ENCODE assay signal across 3 cellular contexts in the genomic region with DNA sequence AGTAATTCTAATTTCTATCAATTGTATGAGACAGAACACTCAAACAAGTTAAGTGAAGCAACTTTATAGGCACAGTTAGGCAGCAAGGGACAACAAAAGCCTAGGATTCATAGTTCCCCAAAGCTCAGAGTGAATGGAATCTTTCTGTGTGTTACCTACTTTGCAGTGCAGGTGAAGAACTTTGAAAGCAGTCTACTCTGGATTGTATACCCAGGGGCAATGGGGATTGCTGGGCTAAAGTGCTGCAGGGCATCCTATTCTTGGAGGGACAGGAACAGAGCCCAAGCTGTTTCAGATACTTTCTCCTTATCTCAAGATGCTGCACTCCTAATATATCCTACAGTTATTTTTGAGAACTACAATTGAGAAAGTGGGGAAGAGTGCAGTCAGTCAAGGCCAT.
TF ChIP-seq lines count a peak whose summit lies in the region.

No MANE protein-coding gene starts in this region.

TF ChIP-seq in HEK293, 187 proteins besides CTCF, POLR2A, EP300 and RAD21:
- TF ChIP-seq SALL2 (tag by site-specific recombination; IDR thresholded peaks at IDR 0.05; ENCODE audit: borderline replicate concordance) (no peak), SETDB1 (IDR thresholded peaks at IDR 0.05; ENCODE audit: insufficient read length, low read length) (peak; percentile 82)

TF ChIP-seq in GM12878, 131 proteins besides CTCF, POLR2A, EP300 and RAD21:
- peak; percentile 38; the same call in 1 of the 2 replicates for TF ChIP-seq CBX5 (IDR thresholded peaks at IDR 0.05; ENCODE audit: low read depth)
- TF ChIP-seq RELA (IDR thresholded peaks at IDR 0.05; ENCODE audit: borderline replicate concordance, partially characterized antibody), result no peak
TF ChIP-seq in GM12878: peak in this region for 1.

TF ChIP-seq in K562, 482 proteins besides CTCF, POLR2A, EP300 and RAD21:
- TF ChIP-seq ZNF165 (CRISPR knock-in tag; IDR thresholded peaks at IDR 0.05; ENCODE audit: borderline replicate concordance) (no peak), DACH1 (IDR thresholded peaks at IDR 0.05; ENCODE audit: partially characterized antibody) (no peak), BCL6 (CRISPR knock-in tag; IDR thresholded peaks at IDR 0.05) (no peak), CBX3 (IDR thresholded peaks at IDR 0.05; ENCODE audit: borderline replicate concordance in 1 of 2, low read length in 2 of 2) (peak in 1 of 2 experiments; percentile 57; a peak in 1 of 3 replicates), ZFP1 (CRISPR knock-in tag; IDR thresholded peaks at IDR 0.05) (no peak), ZNF224 (CRISPR knock-in tag; IDR thresholded peaks at IDR 0.05) (peak; percentile 100), ZNF780A (CRISPR knock-in tag; IDR thresholded peaks at IDR 0.05) (no peak), ZNF445 (CRISPR knock-in tag; IDR thresholded peaks at IDR 0.05; ENCODE audit: low read depth) (no peak), ZNF239 (CRISPR knock-in tag; IDR thresholded peaks at IDR 0.05) (no peak)
- TF ChIP-seq, protein P1, sequence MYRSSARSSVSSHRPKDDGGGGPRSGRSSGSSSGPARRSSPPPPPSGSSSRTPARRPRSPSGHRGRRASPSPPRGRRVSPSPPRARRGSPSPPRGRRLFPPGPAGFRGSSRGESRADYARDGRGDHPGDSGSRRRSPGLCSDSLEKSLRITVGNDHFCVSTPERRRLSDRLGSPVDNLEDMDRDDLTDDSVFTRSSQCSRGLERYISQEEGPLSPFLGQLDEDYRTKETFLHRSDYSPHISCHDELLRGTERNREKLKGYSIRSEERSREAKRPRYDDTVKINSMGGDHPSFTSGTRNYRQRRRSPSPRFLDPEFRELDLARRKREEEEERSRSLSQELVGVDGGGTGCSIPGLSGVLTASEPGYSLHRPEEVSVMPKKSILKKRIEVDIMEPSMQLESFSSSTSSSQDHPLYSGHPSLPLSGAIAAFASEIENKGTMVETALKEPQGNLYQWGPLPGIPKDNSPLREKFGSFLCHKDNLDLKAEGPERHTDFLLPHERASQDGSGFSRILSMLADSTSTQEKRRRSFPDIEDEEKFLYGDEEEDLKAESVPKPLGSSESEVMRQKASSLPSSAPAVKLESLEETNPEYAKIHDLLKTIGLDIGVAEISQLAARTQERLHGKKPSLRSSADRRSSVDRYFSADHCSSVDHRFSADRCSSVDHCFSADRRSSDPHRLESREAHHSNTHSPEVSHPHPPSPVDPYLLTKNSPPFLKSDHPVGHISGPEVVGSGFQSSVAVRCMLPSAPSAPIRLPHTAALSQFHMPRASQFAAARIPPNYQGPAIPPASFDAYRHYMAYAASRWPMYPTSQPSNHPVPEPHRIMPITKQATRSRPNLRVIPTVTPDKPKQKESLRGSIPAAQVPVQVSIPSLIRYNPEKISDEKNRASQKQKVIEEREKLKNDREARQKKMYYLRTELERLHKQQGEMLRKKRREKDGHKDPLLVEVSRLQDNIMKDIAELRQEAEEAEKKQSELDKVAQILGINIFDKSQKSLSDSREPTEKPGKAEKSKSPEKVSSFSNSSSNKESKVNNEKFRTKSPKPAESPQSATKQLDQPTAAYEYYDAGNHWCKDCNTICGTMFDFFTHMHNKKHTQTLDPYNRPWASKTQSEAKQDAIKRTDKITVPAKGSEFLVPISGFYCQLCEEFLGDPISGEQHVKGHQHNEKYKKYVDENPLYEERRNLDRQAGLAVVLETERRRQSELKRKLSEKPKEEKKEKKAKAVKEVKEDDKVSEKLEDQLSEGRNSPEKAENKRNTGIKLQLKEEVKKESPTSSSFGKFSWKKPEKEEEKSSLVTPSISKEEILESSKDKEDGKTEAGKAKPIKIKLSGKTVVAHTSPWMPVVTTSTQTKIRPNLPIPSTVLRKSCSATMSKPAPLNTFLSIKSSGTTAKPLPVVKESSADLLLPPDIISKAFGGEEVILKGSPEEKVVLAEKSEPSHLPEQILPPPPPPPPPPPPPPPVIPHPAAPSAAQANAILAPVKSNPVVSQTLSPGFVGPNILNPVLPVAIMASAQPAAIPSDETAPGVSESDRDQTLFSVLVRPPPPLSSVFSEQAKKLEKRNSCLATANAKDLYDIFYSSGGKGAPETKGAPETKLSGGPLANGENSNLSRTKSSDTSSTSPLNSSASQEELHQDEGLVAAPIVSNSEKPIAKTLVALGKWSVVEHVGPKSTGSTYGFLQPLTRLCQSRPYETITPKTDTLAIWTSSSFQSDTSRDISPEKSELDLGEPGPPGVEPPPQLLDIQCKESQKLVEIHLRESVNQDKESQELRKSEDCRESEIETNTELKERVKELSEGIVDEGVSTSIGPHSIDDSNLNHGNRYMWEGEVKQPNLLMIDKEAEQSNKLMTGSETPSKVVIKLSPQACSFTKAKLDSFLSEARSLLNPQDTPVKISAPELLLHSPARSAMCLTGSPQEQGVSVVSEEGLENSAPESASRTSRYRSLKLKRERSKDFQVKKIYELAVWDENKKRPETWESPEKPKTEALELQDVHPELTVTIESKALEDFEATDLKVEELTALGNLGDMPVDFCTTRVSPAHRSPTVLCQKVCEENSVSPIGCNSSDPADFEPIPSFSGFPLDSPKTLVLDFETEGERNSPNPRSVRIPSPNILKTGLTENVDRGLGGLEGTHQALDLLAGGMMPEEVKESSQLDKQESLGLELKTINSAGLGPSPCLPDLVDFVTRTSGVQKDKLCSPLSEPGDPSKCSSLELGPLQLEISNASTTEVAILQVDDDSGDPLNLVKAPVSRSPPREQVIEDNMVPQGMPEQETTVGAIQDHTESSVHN (IDR thresholded peaks at IDR 0.05; ENCODE audit: borderline replicate concordance in 1 of 2, low read depth in 1 of 2), result no peak
- TF ChIP-seq, protein P2, sequence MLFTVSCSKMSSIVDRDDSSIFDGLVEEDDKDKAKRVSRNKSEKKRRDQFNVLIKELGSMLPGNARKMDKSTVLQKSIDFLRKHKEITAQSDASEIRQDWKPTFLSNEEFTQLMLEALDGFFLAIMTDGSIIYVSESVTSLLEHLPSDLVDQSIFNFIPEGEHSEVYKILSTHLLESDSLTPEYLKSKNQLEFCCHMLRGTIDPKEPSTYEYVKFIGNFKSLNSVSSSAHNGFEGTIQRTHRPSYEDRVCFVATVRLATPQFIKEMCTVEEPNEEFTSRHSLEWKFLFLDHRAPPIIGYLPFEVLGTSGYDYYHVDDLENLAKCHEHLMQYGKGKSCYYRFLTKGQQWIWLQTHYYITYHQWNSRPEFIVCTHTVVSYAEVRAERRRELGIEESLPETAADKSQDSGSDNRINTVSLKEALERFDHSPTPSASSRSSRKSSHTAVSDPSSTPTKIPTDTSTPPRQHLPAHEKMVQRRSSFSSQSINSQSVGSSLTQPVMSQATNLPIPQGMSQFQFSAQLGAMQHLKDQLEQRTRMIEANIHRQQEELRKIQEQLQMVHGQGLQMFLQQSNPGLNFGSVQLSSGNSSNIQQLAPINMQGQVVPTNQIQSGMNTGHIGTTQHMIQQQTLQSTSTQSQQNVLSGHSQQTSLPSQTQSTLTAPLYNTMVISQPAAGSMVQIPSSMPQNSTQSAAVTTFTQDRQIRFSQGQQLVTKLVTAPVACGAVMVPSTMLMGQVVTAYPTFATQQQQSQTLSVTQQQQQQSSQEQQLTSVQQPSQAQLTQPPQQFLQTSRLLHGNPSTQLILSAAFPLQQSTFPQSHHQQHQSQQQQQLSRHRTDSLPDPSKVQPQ (CRISPR knock-in tag; IDR thresholded peaks at IDR 0.05; ENCODE audit: borderline replicate concordance), result no peak
